18 cellular contexts compared by ENCODE assay signal in genomic region chr10:118840776-118841468, GRCh38.
"Had no signal": no experiment of that assay in that cellular context is flagged by ENCODE, and none has a peak within 500 bp of the region (broad histone marks: within the 10 kb centered on the region; RNA-seq: fewer than 3 reads in every experiment).

No MANE protein-coding gene starts in this region.

- H3K27ac Mint-ChIP-seq: activated CD4-positive, alpha-beta T cell treated with anti-CD3 and anti-CD28 coated beads, Interleukin-2, amount 10 ng/mL, durations not matched to agents 7 days and 5 days; endodermal cell; mesothelial cell of epicardium; naive thymus-derived CD8-positive, alpha-beta T cell; progenitor cell of endocrine pancreas; stimulated activated naive B cell treated with anti-CD40 and anti-IgM and Interleukin-4, amounts not matched to agents 10 μg/mL and 1 μg/mL and 100 μg/mL, for 72 hours had no signal

- H3K27me3 ChIP-seq: cardiac muscle cell, heart right ventricle, sigmoid colon, transverse colon had no signal

- H3K9me3 ChIP-seq: heart right ventricle, lower lobe of right lung, sigmoid colon, transverse colon had no signal

- H3K4me3 ChIP-seq: cardiac muscle cell, heart right ventricle, lower lobe of right lung, sigmoid colon, transverse colon had no signal

- H3K4me3 Mint-ChIP-seq: activated CD4-positive, alpha-beta T cell treated with anti-CD3 and anti-CD28 coated beads, Interleukin-2, amount 10 ng/mL, durations not matched to agents 7 days and 5 days; activated T-cell treated with anti-CD3 and anti-CD28 coated beads, Interleukin-2, amount 50 U/mL, for 4 hours; endodermal cell; mesothelial cell of epicardium; naive thymus-derived CD8-positive, alpha-beta T cell; stimulated activated naive B cell treated with anti-CD40 and anti-IgM and Interleukin-4, amounts not matched to agents 10 μg/mL and 1 μg/mL and 100 μg/mL, for 72 hours had no signal

- H3K4me1 ChIP-seq: lower lobe of right lung, transverse colon had no signal

- ATAC-seq: heart right ventricle; left lobe of liver; lower lobe of right lung; naive thymus-derived CD8-positive, alpha-beta T cell; stimulated activated naive B cell treated with anti-CD40 and anti-IgM and Interleukin-4, amounts not matched to agents 10 μg/mL and 1 μg/mL and 100 μg/mL, for 72 hours had no signal

- H3K27ac ChIP-seq: cardiac muscle cell, heart right ventricle, lower lobe of right lung, sigmoid colon, transverse colon, VCaP had no signal

- H3K36me3 Mint-ChIP-seq: mesothelial cell of epicardium; naive thymus-derived CD8-positive, alpha-beta T cell; stimulated activated naive B cell treated with anti-CD40 and anti-IgM and Interleukin-4, amounts not matched to agents 10 μg/mL and 1 μg/mL and 100 μg/mL, for 72 hours had no signal

- H3K4me1 Mint-ChIP-seq: stimulated activated naive B cell treated with anti-CD40 and anti-IgM and Interleukin-4, amounts not matched to agents 10 μg/mL and 1 μg/mL and 100 μg/mL, for 72 hours had no signal

- H3K9me3 Mint-ChIP-seq: endodermal cell; stimulated activated naive B cell treated with anti-CD40 and anti-IgM and Interleukin-4, amounts not matched to agents 10 μg/mL and 1 μg/mL and 100 μg/mL, for 72 hours had no signal

- DNase-seq: activated CD4-positive, alpha-beta T cell treated with anti-CD3 and anti-CD28 coated beads, Interleukin-2, amount 10 ng/mL, durations not matched to agents 7 days and 5 days; amygdala; cortex of kidney; heart right ventricle; kidney; lower lobe of right lung; naive thymus-derived CD8-positive, alpha-beta T cell; retina; sigmoid colon; stimulated activated naive B cell treated with anti-CD40 and anti-IgM and Interleukin-4, amounts not matched to agents 10 μg/mL and 1 μg/mL and 100 μg/mL, for 72 hours had no signal

- H3K36me3 ChIP-seq: cardiac muscle cell, heart right ventricle, lower lobe of right lung, sigmoid colon, transverse colon had no signal
